ENCODE assay signal across 19 cellular contexts in genomic region chr2:217740796-217741195, GRCh38.
DNase-seq lines count a peak whose midpoint lies in the region; ATAC-seq, FAIRE-seq and TF ChIP-seq lines count a peak whose summit lies in the region.
"Had no signal": no experiment of that assay in that cellular context is flagged by ENCODE, and none has a peak within 500 bp of the region (broad histone marks: within the 10 kb centered on the region; RNA-seq: fewer than 3 reads in every experiment).

No MANE protein-coding gene starts in this region.

- ATAC-seq in HG03354 (IDR thresholded peaks at IDR 0.05; ENCODE audit: poor library complexity, severe bottlenecking, unreplicated experiment), result no peak
- ATAC-seq: HCT116 had no signal

- H3K9ac ChIP-seq in subcutaneous abdominal adipose tissue (ENCODE audit: low read length in 5 of 5), result no peak overlapping the region
- H3K9ac ChIP-seq: GM23248 had no signal

- H3K9me3 ChIP-seq in muscle layer of duodenum (ENCODE audit: control insufficient read depth in 1 of 2, low read length in 2 of 2) (no peaks in the 10 kb centered on the region), subcutaneous abdominal adipose tissue (ENCODE audit: control insufficient read depth in 5 of 5, low read length in 5 of 5) (peaks cover 0 to 2% (median 0%) of the 10 kb centered on the region in 5 donors)
- H3K9me3 ChIP-seq: BE2C had no signal

- TF ChIP-seq CTCF in AG10803 (conservative IDR thresholded peaks at IDR 0.05; ENCODE audit: low read length), result no peak

- H3K27ac ChIP-seq in muscle layer of duodenum (ENCODE audit: low read length), result peak overlapping the region; percentile 23
- H3K27ac ChIP-seq in subcutaneous abdominal adipose tissue (ENCODE audit: low read depth, low read length), result peak overlapping the region; percentile 93
- H3K27ac ChIP-seq: GM23248 had no signal

- FAIRE-seq in GM19239 (lab: Jason Lieb, UNC), result no peak
- FAIRE-seq: RCC 7860 had no signal

- peaks cover 0 to 6% of the 10 kb centered on the region in 2 donors for H3K36me3 ChIP-seq in muscle layer of duodenum (ENCODE audit: control insufficient read depth in 1 of 2, insufficient read depth in 2 of 2, low read length in 2 of 2)
- peaks cover 3 to 24% (median 7%) of the 10 kb centered on the region in 5 donors for H3K36me3 ChIP-seq in subcutaneous abdominal adipose tissue (ENCODE audit: control insufficient read depth in 5 of 5, insufficient read depth in 5 of 5, low read length in 5 of 5)
- H3K36me3 ChIP-seq: BE2C had no signal

- H3K4me1 ChIP-seq in muscle layer of duodenum (ENCODE audit: control insufficient read depth in 1 of 2, insufficient read depth in 2 of 2, low read length in 2 of 2) (peaks cover 0 to 8% of the 10 kb centered on the region in 2 donors), subcutaneous abdominal adipose tissue (ENCODE audit: control insufficient read depth in 5 of 5, insufficient read depth in 5 of 5, low read length in 5 of 5) (peaks cover 4 to 70% (median 67%) of the 10 kb centered on the region in 5 donors)

- DNase-seq in AG10803 (ENCODE audit: low read depth) (peak; percentile 68), ecto neural progenitor cell (ENCODE audit: low spot score) (peak; percentile 16), AG08396 (ENCODE audit: low spot score) (no peak), GM19239 (ENCODE audit: insufficient read length, low spot score) (no peak)
- no peak for DNase-seq in activated CD4-positive, alpha-beta T cell treated with anti-CD3 and anti-CD28 coated beads, Interleukin-2, amount 50 U/mL, for 1 hour
- DNase-seq: BE2C; CD8-positive, alpha-beta memory T cell; GF-D8; GM23248; Karpas-422; MM.1S; NCI-H1105; NCI-H1694 treated with DMSO at 0.1 percent for 48 hours; NCI-H446 treated with DMSO at 0.1 percent for 48 hours had no signal

- H3K4me3 ChIP-seq in AG10803 (ENCODE audit: low read length), result no peak overlapping the region
- no peak overlapping the region for H3K4me3 ChIP-seq in muscle layer of duodenum (ENCODE audit: low read depth in 1 of 2, low read length in 2 of 2)
- no peak overlapping the region for H3K4me3 ChIP-seq in subcutaneous abdominal adipose tissue (ENCODE audit: low read depth in 1 of 5, low read length in 5 of 5)
- H3K4me3 ChIP-seq: GM23248 had no signal

- no peaks in the 10 kb centered on the region for H3K27me3 ChIP-seq in muscle layer of duodenum (ENCODE audit: low read depth, low read length)
- no peaks in the 10 kb centered on the region for H3K27me3 ChIP-seq in subcutaneous abdominal adipose tissue (ENCODE audit: control insufficient read depth in 5 of 5, insufficient read depth in 4 of 5, low read length in 5 of 5)
- H3K27me3 ChIP-seq: BE2C had no signal

Comparison
In these comparisons a context has a peak if more than half of its experiments do, and no peak if none do; other contexts are left out.
1. DNase-seq: peak in AG10803 (single experiment) and ecto neural progenitor cell (single experiment); none in activated CD4-positive, alpha-beta T cell treated with anti-CD3 and anti-CD28 coated beads, Interleukin-2, amount 50 U/mL, for 1 hour (single experiment), AG08396 (single experiment) and GM19239 (single experiment).